ENCODE assay signal across 8 cellular contexts in the genomic region with DNA sequence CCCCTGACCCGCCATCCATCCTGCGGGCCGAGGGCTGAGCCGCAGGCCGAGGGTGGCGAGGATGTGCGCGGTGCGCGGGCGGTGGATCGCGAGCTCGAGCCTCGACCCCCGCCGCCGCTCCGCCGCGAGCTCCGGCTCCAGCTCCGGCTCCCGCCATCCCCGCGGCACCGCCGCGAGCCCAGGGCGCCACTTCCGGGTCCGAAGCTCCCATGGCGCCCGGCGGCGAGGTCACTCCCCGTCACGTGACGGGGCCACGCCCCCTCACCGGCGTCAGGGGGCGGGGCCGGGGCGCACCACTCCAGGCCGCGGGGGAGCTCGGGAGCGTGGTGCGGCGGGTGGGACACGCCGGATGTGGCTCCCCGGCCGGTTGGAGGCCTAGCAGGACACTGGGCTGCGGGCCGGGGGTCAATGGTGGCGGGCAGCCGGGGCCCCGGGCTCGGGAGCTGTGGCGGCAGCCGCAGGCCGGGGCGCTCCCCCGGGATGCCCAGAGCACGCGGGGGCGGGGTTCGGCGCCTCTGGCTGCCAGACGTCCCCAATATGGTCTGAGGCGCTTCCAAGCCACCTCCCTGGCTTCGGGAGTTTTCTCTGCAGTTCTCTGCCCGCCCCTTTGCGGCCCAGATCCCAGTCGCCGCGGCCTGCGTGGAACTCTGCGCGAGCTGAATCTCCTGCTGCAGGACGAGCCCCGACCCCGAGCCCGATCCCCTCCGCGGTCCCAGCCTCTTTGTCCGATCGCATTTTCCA. TPM values are rescaled to one million over a fixed set of nuclear protein-coding genes. Genes with fewer than 3 reads are reported as not detected.
DNase-seq lines count a peak whose midpoint lies in the region; ATAC-seq and TF ChIP-seq lines count a peak whose summit lies in the region.

A gene with protein sequence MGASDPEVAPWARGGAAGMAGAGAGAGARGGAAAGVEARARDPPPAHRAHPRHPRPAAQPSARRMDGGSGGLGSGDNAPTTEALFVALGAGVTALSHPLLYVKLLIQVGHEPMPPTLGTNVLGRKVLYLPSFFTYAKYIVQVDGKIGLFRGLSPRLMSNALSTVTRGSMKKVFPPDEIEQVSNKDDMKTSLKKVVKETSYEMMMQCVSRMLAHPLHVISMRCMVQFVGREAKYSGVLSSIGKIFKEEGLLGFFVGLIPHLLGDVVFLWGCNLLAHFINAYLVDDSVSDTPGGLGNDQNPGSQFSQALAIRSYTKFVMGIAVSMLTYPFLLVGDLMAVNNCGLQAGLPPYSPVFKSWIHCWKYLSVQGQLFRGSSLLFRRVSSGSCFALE (minus strand): TSS at position 234 of the 741 bp plus-strand sequence. CDS start 23 bp downstream, at position 211.

- ATAC-seq in GM18861 (IDR thresholded peaks at IDR 0.05; ENCODE audit: unreplicated experiment) (peak; percentile 68), HG03095 (IDR thresholded peaks at IDR 0.05; ENCODE audit: unreplicated experiment) (peak; percentile 58)

- TF ChIP-seq POLR2A in breast epithelium (IDR thresholded peaks at IDR 0.05), result no peak

- H3K79me2 ChIP-seq in smooth muscle cell (ENCODE audit: low read depth), result peaks cover 48% of the 10 kb centered on the region

- peaks cover 14% of the 10 kb centered on the region for H3K4me1 ChIP-seq in A673 (ENCODE audit: insufficient read depth, low read length, poor library complexity, severe bottlenecking)
- peaks cover 3 to 17% of the 10 kb centered on the region in 2 donors for H3K4me1 ChIP-seq in breast epithelium
- peaks cover 16% of the 10 kb centered on the region for H3K4me1 ChIP-seq in smooth muscle cell (ENCODE audit: low read depth)

- CTCF ChIA-PET in A673 (lab: Charles Lee), result interaction anchor here (0.5 to 1.1 kb wide), 2 partner anchors 9 to 204 kb away, joined by 4 to 13 read pairs; no protein-coding TSS in a partner anchor

- WGBS in smooth muscle cell (ENCODE audit: low lambda C conversion rate), result under 1% methylated on average over 63 of the region's 90 CpGs

- H3K27ac ChIP-seq in A673 (ENCODE audit: low read depth, low read length, poor library complexity, severe bottlenecking), result peak within 1 kb of the TSS; percentile 99
- peak within 1 kb of the TSS; percentile 90 for H3K27ac ChIP-seq in WERI-Rb-1
- H3K27ac ChIP-seq in breast epithelium, result peak within 1 kb of the TSS; percentile 96
- peak within 1 kb of the TSS; percentile 89 for H3K27ac ChIP-seq in smooth muscle cell (ENCODE audit: low read depth)

- no peaks in the 10 kb centered on the region for H3K36me3 ChIP-seq in A673 (ENCODE audit: insufficient read depth, low read length, poor library complexity, severe bottlenecking)
- H3K36me3 ChIP-seq in WERI-Rb-1, result peaks cover 21% of the 10 kb centered on the region
- no peaks in the 10 kb centered on the region for H3K36me3 ChIP-seq in breast epithelium
- no peaks in the 10 kb centered on the region for H3K36me3 ChIP-seq in smooth muscle cell (ENCODE audit: low read depth)

- H3K27me3 ChIP-seq in A673 (replicated peaks; ENCODE audit: insufficient read depth, low read depth, low read length, poor library complexity), result no peaks in the 10 kb centered on the region
- H3K27me3 ChIP-seq in WERI-Rb-1 (ENCODE audit: insufficient read depth, low read depth, severe bottlenecking), result no peaks in the 10 kb centered on the region
- H3K27me3 ChIP-seq in breast epithelium, result no peaks in the 10 kb centered on the region
- H3K27me3 ChIP-seq in smooth muscle cell (ENCODE audit: low read depth), result no peaks in the 10 kb centered on the region

- H4K20me1 ChIP-seq in smooth muscle cell (ENCODE audit: low read depth), result peaks cover 38% of the 10 kb centered on the region

- H3F3A ChIP-seq in smooth muscle cell (ENCODE audit: low read depth), result peaks cover 8% of the 10 kb centered on the region

- H3K4me2 ChIP-seq in smooth muscle cell, result peak within 1 kb of the TSS; percentile 90

- peak within 1 kb of the TSS; percentile 29 for H2AFZ ChIP-seq in smooth muscle cell (ENCODE audit: low read depth)

- no peaks in the 10 kb centered on the region for H3K9me3 ChIP-seq in A673 (ENCODE audit: low read depth, low read length, poor library complexity, severe bottlenecking)
- H3K9me3 ChIP-seq in WERI-Rb-1 (ENCODE audit: severe bottlenecking), result no peaks in the 10 kb centered on the region
- no peaks in the 10 kb centered on the region for H3K9me3 ChIP-seq in breast epithelium
- H3K9me3 ChIP-seq in smooth muscle cell (replicated peaks; ENCODE audit: low read depth), result no peaks in the 10 kb centered on the region

- no peak for TF ChIP-seq CTCF in A673 (conservative IDR thresholded peaks at IDR 0.05; ENCODE audit: low read depth, low read length)
- no peak for TF ChIP-seq CTCF in WERI-Rb-1 (IDR thresholded peaks at IDR 0.05; ENCODE audit: low read depth, low read length)
- peak in 2 of 3 donors; percentile 3 to 6 for TF ChIP-seq CTCF in breast epithelium (IDR thresholded peaks at IDR 0.05)
- no peak for TF ChIP-seq CTCF in smooth muscle cell (IDR thresholded peaks at IDR 0.05; ENCODE audit: borderline replicate concordance, insufficient read depth, poor library complexity, severe bottlenecking)

- H3K4me3 ChIP-seq in A673 (ENCODE audit: low read depth, low read length, poor library complexity, severe bottlenecking) (peak within 1 kb of the TSS; percentile 99), WERI-Rb-1 (ENCODE audit: low read depth, low read length) (peak within 1 kb of the TSS; percentile 92), breast epithelium (peak within 1 kb of the TSS; percentile 98 to 100 (median 99)), smooth muscle cell (peak within 1 kb of the TSS; percentile 99)

- BruUV-seq in A673 (replicated peaks; lab: Mats Ljungman, UMichigan), result no TSS peak

- intact Hi-C loops in A673 (cut with micrococcal nuclease; ENCODE audit: unreplicated experiment), result loop anchor here (1.0 kb wide), 1 partner anchor 101 kb away; a partner anchor contains a TSS
- intact Hi-C loops in breast epithelium (cut with DNase I; ENCODE audit: low total_unique reads), result no loop called here

- peak; percentile 91 for DNase-seq in A673 (ENCODE audit: low spot score)
- peak; percentile 88 for DNase-seq in NCI-H2171 (lab: John Stamatoyannopoulos, UW)
- peak; percentile 94 for DNase-seq in WERI-Rb-1
- DNase-seq in breast epithelium (ENCODE audit: low spot score in 2 of 2), result peak; percentile 84 to 86
- peak; percentile 94 for DNase-seq in iPS-NIHi7 (ENCODE audit: extremely low spot score)
- DNase-seq in smooth muscle cell (lab: John Stamatoyannopoulos, UW; ENCODE audit: unreplicated experiment), result peak; percentile 97

- H3K9ac ChIP-seq in smooth muscle cell (ENCODE audit: low read depth), result peak within 1 kb of the TSS; percentile 96

- POLR2A ChIA-PET in A673 (lab: Charles Lee; ENCODE audit: low non-redundant PET), result interaction anchor here (0.6 kb wide), 1 partner anchor 13 kb away, joined by 4 read pairs; no protein-coding TSS in a partner anchor

RNA-seq across cellular contexts. Expression of the gene that starts here (rescaled TPM):
- total RNA-seq in A673 (2021) (219 and 242 TPM in 2 replicates), breast epithelium (100 to 1,000 TPM; 187 to 229 (median 215) TPM), smooth muscle cell (200 and 225 TPM in 2 replicates)
- polyA plus RNA-seq in smooth muscle cell, result 441 and 517 TPM in 2 replicates

Comparison
In these comparisons a context has a peak if more than half of its experiments do, and no peak if none do; other contexts are left out.
1. Peak in every context shown above with its lines: DNase-seq, ATAC-seq, H3K4me3 ChIP-seq and H3K27ac ChIP-seq.
2. CTCF ChIP-seq: peak in breast epithelium (2 of 3); none in A673 (single experiment), WERI-Rb-1 (single experiment) and smooth muscle cell (single experiment).